In genomic region chr1:165763442-165763841, GRCh38 we compare ENCODE assay signal across 18 cellular contexts. TPM values are rescaled to one million over a fixed set of nuclear protein-coding genes. Genes with fewer than 3 reads are reported as not detected.
DNase-seq lines count a peak whose midpoint lies in the region; ATAC-seq lines count a peak whose summit lies in the region.
"Had no signal": no experiment of that assay in that cellular context is flagged by ENCODE, and none has a peak within 500 bp of the region (broad histone marks: within the 10 kb centered on the region; RNA-seq: fewer than 3 reads in every experiment).

No MANE protein-coding gene starts in this region.

- no peak for ATAC-seq in GM19328 (IDR thresholded peaks at IDR 0.05; ENCODE audit: unreplicated experiment)
- ATAC-seq: A549, HepG2 had no signal

- H3K36me3 Mint-ChIP-seq in activated naive CD8-positive, alpha-beta T cell treated with anti-CD3 and anti-CD28 coated beads for 36 hours = peaks cover 47% of the 10 kb centered on the region

- peaks cover 48% of the 10 kb centered on the region for H3K4me1 Mint-ChIP-seq in activated naive CD8-positive, alpha-beta T cell treated with anti-CD3 and anti-CD28 coated beads for 36 hours

- no peak overlapping the region for H3K4me3 Mint-ChIP-seq in activated naive CD8-positive, alpha-beta T cell treated with anti-CD3 and anti-CD28 coated beads for 36 hours
- H3K4me3 Mint-ChIP-seq: CD14-positive monocyte had no signal

- H3K27ac Mint-ChIP-seq in activated naive CD8-positive, alpha-beta T cell treated with anti-CD3 and anti-CD28 coated beads for 36 hours = no peak overlapping the region
- H3K27ac Mint-ChIP-seq: CD14-positive monocyte had no signal

- no peaks in the 10 kb centered on the region for H3K27me3 Mint-ChIP-seq in activated naive CD8-positive, alpha-beta T cell treated with anti-CD3 and anti-CD28 coated beads for 36 hours

- no peaks in the 10 kb centered on the region for H3K9me3 Mint-ChIP-seq in activated naive CD8-positive, alpha-beta T cell treated with anti-CD3 and anti-CD28 coated beads for 36 hours

- peak; percentile 15 to 33 for DNase-seq in activated CD4-positive, alpha-beta T cell treated with anti-CD3 and anti-CD28 coated beads, Interleukin-2, amount 50 U/mL, for 48 hours
- DNase-seq in activated CD4-positive, alpha-beta T cell treated with anti-CD3 and anti-CD28 coated beads, Interleukin-2, amount 50 U/mL, for 4 hours = no peak
- peak; percentile 32 for DNase-seq in stimulated activated CD4-positive, alpha-beta T cell treated with anti-CD3 and anti-CD28 coated beads, Interleukin-15, amount 100 ng/mL, for 24 hours
- DNase-seq in stimulated activated CD4-positive, alpha-beta T cell treated with anti-CD3 and anti-CD28 coated beads, Interleukin-12 subunit alpha, Interleukin-12 subunit beta, amount 100 ng/mL, for 4 hours = no peak
- peak; percentile 20 for DNase-seq in activated naive CD8-positive, alpha-beta T cell treated with anti-CD3 and anti-CD28 coated beads for 36 hours
- DNase-seq in COLO668 (lab: John Stamatoyannopoulos, UW; ENCODE audit: unreplicated experiment) (no peak), NCI-H2227 treated with DMSO at 0.1 percent for 48 hours (lab: John Stamatoyannopoulos, UW) (no peak)
- DNase-seq: Caco-2, DMS53, HCEC 1CT, NCI-H1105 treated with DMSO at 0.1 percent for 48 hours, NCI-H187, NCI-H774, Peyer's patch had no signal

RNA-seq across cellular contexts. Expression of gene TMCO1, which starts 5.2 kb away (rescaled TPM):
- total RNA-seq in activated naive CD8-positive, alpha-beta T cell treated with anti-CD3 and anti-CD28 coated beads for 36 hours = 10 to 100 TPM; 79.9 to 81.1 TPM

Comparison
In these comparisons a context has a peak if more than half of its experiments do, and no peak if none do; other contexts are left out.
1. DNase-seq: peak in activated CD4-positive, alpha-beta T cell treated with anti-CD3 and anti-CD28 coated beads, Interleukin-2, amount 50 U/mL, for 48 hours (2 of 2), stimulated activated CD4-positive, alpha-beta T cell treated with anti-CD3 and anti-CD28 coated beads, Interleukin-15, amount 100 ng/mL, for 24 hours (single experiment) and activated naive CD8-positive, alpha-beta T cell treated with anti-CD3 and anti-CD28 coated beads for 36 hours (single experiment); none in activated CD4-positive, alpha-beta T cell treated with anti-CD3 and anti-CD28 coated beads, Interleukin-2, amount 50 U/mL, for 4 hours (0 of 2), stimulated activated CD4-positive, alpha-beta T cell treated with anti-CD3 and anti-CD28 coated beads, Interleukin-12 subunit alpha, Interleukin-12 subunit beta, amount 100 ng/mL, for 4 hours (single experiment), COLO668 (single experiment) and NCI-H2227 treated with DMSO at 0.1 percent for 48 hours (single experiment).